Comparison of ENCODE assay signal across 27 cellular contexts in the genomic region with DNA sequence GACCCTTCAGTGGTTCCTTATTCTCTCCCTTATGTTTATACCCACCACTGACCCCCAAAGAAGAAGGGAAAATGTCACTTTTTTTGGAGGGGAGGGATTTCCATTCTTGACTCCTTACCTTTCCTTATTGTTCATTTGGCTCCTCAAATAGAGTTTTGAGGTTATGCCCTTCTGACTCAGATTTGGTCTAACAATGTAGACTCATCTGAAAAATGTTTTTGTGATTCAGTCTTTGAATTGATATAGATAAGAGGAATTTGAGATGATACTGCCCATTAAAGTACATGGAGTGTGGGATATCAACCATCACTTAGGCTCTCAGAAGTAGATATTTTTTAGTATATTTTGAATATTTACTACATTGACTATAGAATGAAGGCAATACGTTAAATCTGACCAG. TPM values are rescaled to one million over a fixed set of nuclear protein-coding genes. Genes with fewer than 3 reads are reported as not detected.
DNase-seq lines count a peak whose midpoint lies in the region; ATAC-seq and TF ChIP-seq lines count a peak whose summit lies in the region.
"Had no signal": no experiment of that assay in that cellular context is flagged by ENCODE, and none has a peak within 500 bp of the region (broad histone marks: within the 10 kb centered on the region; RNA-seq: fewer than 3 reads in every experiment).

No MANE protein-coding gene starts in this region.

- peaks cover 47% of the 10 kb centered on the region for H3K36me3 Mint-ChIP-seq in activated naive CD4-positive, alpha-beta T cell treated with anti-CD3 and anti-CD28 coated beads for 36 hours (ENCODE audit: low read depth)
- peaks cover 81% of the 10 kb centered on the region for H3K36me3 Mint-ChIP-seq in activated T-helper 17 cell treated with anti-CD3 and anti-CD28 coated beads, Interleukin-2, amount 50 U/mL, for 72 hours (ENCODE audit: low read depth)

- no peak overlapping the region for H3K9ac ChIP-seq in Karpas-422 (ENCODE audit: low read length)

- intact Hi-C loops in activated naive CD4-positive, alpha-beta T cell treated with anti-CD3 and anti-CD28 coated beads for 36 hours (cut with micrococcal nuclease) = no loop called here

- H3K4me1 ChIP-seq in Karpas-422 (ENCODE audit: low read length) = no peaks in the 10 kb centered on the region
- H3K4me1 ChIP-seq: pancreas, tibial nerve had no signal

- CTCF ChIA-PET in activated naive CD4-positive, alpha-beta T cell treated with anti-CD3 and anti-CD28 coated beads for 36 hours (lab: Charles Lee) = no interaction called here
- CTCF ChIA-PET in RWPE1 (lab: Yijun Ruan, JAX) = interaction anchor here (0.6 to 0.7 kb wide), 2 partner anchors 20 to 206 kb away, joined by 3 read pairs; no protein-coding TSS in a partner anchor

- no peaks in the 10 kb centered on the region for H3K9me2 ChIP-seq in Karpas-422 (replicated peaks; ENCODE audit: insufficient read depth, low read length)

- H2AFZ ChIP-seq in Karpas-422 (ENCODE audit: low read length) = no peak overlapping the region

- H3K79me2 ChIP-seq in Karpas-422 (ENCODE audit: low read length) = no peaks in the 10 kb centered on the region

- no peak overlapping the region for H3K4me2 ChIP-seq in Karpas-422 (ENCODE audit: low read depth, low read length, poor library complexity, severe bottlenecking)
- H3K4me2 ChIP-seq: smooth muscle cell had no signal

- no peak overlapping the region for H3K4me3 ChIP-seq in Karpas-422 (ENCODE audit: low read length)
- H3K4me3 ChIP-seq: pancreas, smooth muscle cell, tibial nerve had no signal

- no peak overlapping the region for H3K4me3 Mint-ChIP-seq in activated naive CD4-positive, alpha-beta T cell treated with anti-CD3 and anti-CD28 coated beads for 36 hours
- no peak overlapping the region for H3K4me3 Mint-ChIP-seq in activated T-helper 17 cell treated with anti-CD3 and anti-CD28 coated beads, Interleukin-2, amount 50 U/mL, for 72 hours
- H3K4me3 Mint-ChIP-seq: activated CD8-positive, alpha-beta T cell treated with anti-CD3 and anti-CD28 coated beads for 36 hours; CD4-positive, alpha-beta memory T cell; H9; neural crest cell had no signal

- no peaks in the 10 kb centered on the region for H3K9me3 ChIP-seq in Karpas-422 (ENCODE audit: low read length)
- H3K9me3 ChIP-seq: pancreas, tibial nerve had no signal

- H3K27ac ChIP-seq in Karpas-422 (ENCODE audit: low read length) = no peak overlapping the region
- no peak overlapping the region for H3K27ac ChIP-seq in RWPE1
- H3K27ac ChIP-seq: brain microvascular endothelial cell, pancreas, tibial nerve had no signal

- POLR2A ChIA-PET in RWPE1 (lab: Yijun Ruan, JAX; ENCODE audit: low non-redundant PET) = no interaction called here

- peaks cover 33% of the 10 kb centered on the region; the same call in 1 of the 2 replicates for H3K36me3 ChIP-seq in Karpas-422 (ENCODE audit: insufficient read depth, low read length)

- peak; percentile 35 for ATAC-seq in activated T-helper 17 cell treated with anti-CD3 and anti-CD28 coated beads, Interleukin-2, amount 50 U/mL, for 72 hours (replicated peaks)
- ATAC-seq: activated CD8-positive, alpha-beta T cell treated with anti-CD3 and anti-CD28 coated beads for 36 hours; left cardiac atrium; pancreas had no signal

- peak overlapping the region; percentile 16 for H3K27ac Mint-ChIP-seq in activated naive CD4-positive, alpha-beta T cell treated with anti-CD3 and anti-CD28 coated beads for 36 hours
- no peak overlapping the region for H3K27ac Mint-ChIP-seq in activated T-helper 17 cell treated with anti-CD3 and anti-CD28 coated beads, Interleukin-2, amount 50 U/mL, for 72 hours
- H3K27ac Mint-ChIP-seq: activated CD8-positive, alpha-beta T cell treated with anti-CD3 and anti-CD28 coated beads for 36 hours; H9 had no signal

- no peaks in the 10 kb centered on the region for H3K27me3 ChIP-seq in Karpas-422 (ENCODE audit: low read length)
- H3K27me3 ChIP-seq: brain microvascular endothelial cell, pancreas, tibial nerve had no signal

- TF ChIP-seq CTCF in RWPE1 (conservative IDR thresholded peaks at IDR 0.05; ENCODE audit: low read depth) = no peak

- no peaks in the 10 kb centered on the region for H3K9me3 Mint-ChIP-seq in activated naive CD4-positive, alpha-beta T cell treated with anti-CD3 and anti-CD28 coated beads for 36 hours
- H3K9me3 Mint-ChIP-seq in activated T-helper 17 cell treated with anti-CD3 and anti-CD28 coated beads, Interleukin-2, amount 50 U/mL, for 72 hours = no peaks in the 10 kb centered on the region
- H3K9me3 Mint-ChIP-seq: activated CD8-positive, alpha-beta T cell treated with anti-CD3 and anti-CD28 coated beads for 36 hours; CD4-positive, alpha-beta memory T cell; H9; neural crest cell had no signal

- H3K27me3 Mint-ChIP-seq in activated naive CD4-positive, alpha-beta T cell treated with anti-CD3 and anti-CD28 coated beads for 36 hours (ENCODE audit: low read depth) = no peaks in the 10 kb centered on the region
- no peaks in the 10 kb centered on the region for H3K27me3 Mint-ChIP-seq in activated T-helper 17 cell treated with anti-CD3 and anti-CD28 coated beads, Interleukin-2, amount 50 U/mL, for 72 hours
- H3K27me3 Mint-ChIP-seq: activated CD8-positive, alpha-beta T cell treated with anti-CD3 and anti-CD28 coated beads for 36 hours; CD4-positive, alpha-beta memory T cell had no signal

- peaks cover 13% of the 10 kb centered on the region; the same call in 1 of the 2 replicates for H4K20me1 ChIP-seq in Karpas-422 (ENCODE audit: insufficient read depth, low read depth, low read length)

- H3K4me1 Mint-ChIP-seq in activated naive CD4-positive, alpha-beta T cell treated with anti-CD3 and anti-CD28 coated beads for 36 hours (ENCODE audit: low read depth) = peaks cover 8% of the 10 kb centered on the region
- H3K4me1 Mint-ChIP-seq in activated T-helper 17 cell treated with anti-CD3 and anti-CD28 coated beads, Interleukin-2, amount 50 U/mL, for 72 hours = no peaks in the 10 kb centered on the region
- H3K4me1 Mint-ChIP-seq: H9, neural crest cell had no signal

- DNase-seq in activated naive CD4-positive, alpha-beta T cell treated with anti-CD3 and anti-CD28 coated beads for 36 hours = no peak
- no peak for DNase-seq in activated naive CD4-positive, alpha-beta T cell treated with Interleukin-2 at 50 U/mL for 16 hours
- peak; percentile 36 for DNase-seq in Karpas-422
- peak; percentile 39 for DNase-seq in kidney tubule cell (ENCODE audit: low spot score)
- no peak for DNase-seq in NCI-H2107 (lab: John Stamatoyannopoulos, UW)
- DNase-seq in RWPE1 (ENCODE audit: low spot score) = no peak
- DNase-seq in NCI-H69 (lab: John Stamatoyannopoulos, UW) = no peak
- DNase-seq: 8988T; activated CD4-positive, CD25-positive, alpha-beta regulatory T cell treated with anti-CD3 and anti-CD28 coated beads, Interleukin-2, amount 50 U/mL, for 72 hours; activated CD8-positive, alpha-beta T cell treated with anti-CD3 and anti-CD28 coated beads for 36 hours; brain microvascular endothelial cell; CD4-positive, alpha-beta memory T cell; effector CD4-positive, alpha-beta T cell; foreskin melanocyte; H9; Kasumi-1; left cardiac atrium; mesenchymal stem cell; NCI-H187; NCI-H526; pancreas; stimulated activated CD4-positive, alpha-beta T cell treated with anti-CD3 and anti-CD28 coated beads, Interleukin-1b, Interleukin-23, amount 100 ng/mL, for 48 hours; stimulated activated CD8-positive, alpha-beta memory T cell treated with anti-CD3 and anti-CD28 coated beads, Interleukin-4, amount 100 ng/mL, for 48 hours had no signal

RNA-seq across cellular contexts. Expression of a gene that starts 16.1 kb away (rescaled TPM):
- 10 to 100 TPM; 65.9 to 67.1 TPM for total RNA-seq in activated naive CD4-positive, alpha-beta T cell treated with anti-CD3 and anti-CD28 coated beads for 36 hours
- total RNA-seq in Karpas-422 (2014; rRNA removed; shearing (Covaris generic); ENCODE audit: low replicate concordance) = 26.1 and 37.5 TPM in 2 replicates
- total RNA-seq in activated T-helper 17 cell treated with anti-CD3 and anti-CD28 coated beads, Interleukin-2, amount 50 U/mL, for 72 hours = 10 to 100 TPM; 44.7 to 62.1 TPM

Comparison
In these comparisons a context has a peak if more than half of its experiments do, and no peak if none do; other contexts are left out.
1. DNase-seq: peak in Karpas-422 (single experiment) and kidney tubule cell (single experiment); none in activated naive CD4-positive, alpha-beta T cell treated with anti-CD3 and anti-CD28 coated beads for 36 hours (single experiment), activated naive CD4-positive, alpha-beta T cell treated with Interleukin-2 at 50 U/mL for 16 hours (single experiment), NCI-H2107 (single experiment), RWPE1 (single experiment) and NCI-H69 (single experiment).